ENCODE assay signal across 8 cellular contexts in the genomic region with DNA sequence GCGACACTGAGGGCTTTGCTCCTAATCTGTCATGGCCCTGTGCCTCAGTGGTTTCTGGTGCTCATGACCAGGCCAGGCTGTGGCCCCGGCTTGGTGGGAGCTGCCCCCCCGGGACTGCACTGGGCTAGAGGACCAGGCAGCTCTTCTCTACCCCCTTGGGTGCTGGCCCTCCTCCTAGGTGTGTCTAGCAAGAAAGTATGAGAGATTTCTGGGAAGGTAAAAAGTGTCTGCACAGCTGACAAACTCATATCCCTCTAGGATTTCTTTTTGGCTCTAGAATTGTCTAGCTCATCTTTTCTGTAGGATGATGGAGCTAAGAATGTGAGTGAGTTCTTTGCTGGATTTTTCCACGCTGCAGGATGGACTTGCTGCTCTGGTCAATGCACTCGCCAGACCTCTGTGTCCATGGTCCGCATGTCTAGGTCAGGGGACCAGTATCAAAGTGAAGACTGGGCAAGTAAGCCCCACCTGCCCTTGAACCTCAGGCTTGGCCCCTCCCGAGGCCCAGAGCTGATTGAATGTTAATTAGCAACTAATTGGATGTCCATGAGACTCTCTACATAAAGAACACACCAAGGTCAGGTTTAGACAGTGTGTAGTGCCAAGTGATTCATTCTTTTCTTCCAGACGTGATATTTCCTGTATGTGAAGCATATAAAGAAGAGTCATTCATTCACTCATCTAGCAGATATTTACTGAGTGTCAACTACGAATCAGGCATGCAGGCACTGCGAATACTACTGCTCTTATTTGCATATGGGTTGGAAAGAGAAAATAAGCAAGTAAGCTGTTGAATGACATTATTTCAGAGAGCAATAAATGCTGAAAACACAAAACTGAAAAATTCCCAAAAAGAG. TPM values are rescaled to one million over a fixed set of nuclear protein-coding genes. Genes with fewer than 3 reads are reported as not detected.
DNase-seq lines count a peak whose midpoint lies in the region; ATAC-seq, FAIRE-seq and TF ChIP-seq lines count a peak whose summit lies in the region.

No MANE protein-coding gene starts in this region.

- DNase-seq in AG10803 (ENCODE audit: low read depth) (peak; percentile 32), astrocyte (ENCODE audit: low read depth) (peak; percentile 67), lung (ENCODE audit: low spot score) (peak; percentile 22), anterior cingulate cortex (lab: John Stamatoyannopoulos, UW) (no peak), SJCRH30 (no peak), GM19240 (ENCODE audit: insufficient read length, low spot score) (no peak)

- peak overlapping the region; percentile 92 for H2AFZ ChIP-seq in astrocyte (ENCODE audit: low read depth, low read length)

- peaks cover 20% of the 10 kb centered on the region for H3K4me1 ChIP-seq in astrocyte (ENCODE audit: insufficient read depth, low read length)
- peaks cover 0 to 4% of the 10 kb centered on the region in 2 donors for H3K4me1 ChIP-seq in lung (ENCODE audit: control insufficient read depth in 2 of 2, insufficient read depth in 2 of 2, low read length in 2 of 2)
- no peaks in the 10 kb centered on the region for H3K4me1 ChIP-seq in SJCRH30

- TF ChIP-seq CTCF in AG10803 (conservative IDR thresholded peaks at IDR 0.05; ENCODE audit: low read length) = no peak
- no peak for TF ChIP-seq CTCF in astrocyte (IDR thresholded peaks at IDR 0.05; ENCODE audit: insufficient read depth, low read depth, low read length)
- TF ChIP-seq CTCF in lung (IDR thresholded peaks at IDR 0.05; ENCODE audit: control extremely low read depth, extremely low read depth) = no peak

- H3K9ac ChIP-seq in astrocyte (ENCODE audit: low read length) = peak overlapping the region; percentile 82

- H3K4me1 Mint-ChIP-seq in astrocyte (ENCODE audit: low read depth, unreplicated experiment) = peaks cover 8% of the 10 kb centered on the region

- H3K4me2 ChIP-seq in astrocyte (ENCODE audit: low read length) = peak overlapping the region; percentile 87

- no peaks in the 10 kb centered on the region for H3K27me3 ChIP-seq in astrocyte (ENCODE audit: insufficient read depth, low read length)
- H3K27me3 ChIP-seq in lung (ENCODE audit: control insufficient read depth, insufficient read depth) = no peaks in the 10 kb centered on the region
- H3K27me3 ChIP-seq in SJCRH30 = no peaks in the 10 kb centered on the region

- ATAC-seq in HG02884 (IDR thresholded peaks at IDR 0.05; ENCODE audit: unreplicated experiment) (peak; percentile 11), lung (ENCODE audit: insufficient read depth, low FRiP score) (no peak), GM19324 (IDR thresholded peaks at IDR 0.05; ENCODE audit: low FRiP score, unreplicated experiment) (no peak)

- H3K27me3 Mint-ChIP-seq in astrocyte (ENCODE audit: low read depth, unreplicated experiment) = peaks cover 14% of the 10 kb centered on the region

- H3K9me3 Mint-ChIP-seq in astrocyte (ENCODE audit: unreplicated experiment) = no peaks in the 10 kb centered on the region

- no peaks in the 10 kb centered on the region for H3K36me3 Mint-ChIP-seq in astrocyte (ENCODE audit: low read depth, unreplicated experiment)

- peak; percentile 64 for FAIRE-seq in astrocyte (lab: Jason Lieb, UNC)

- 52 to 62% methylated on average over 10 of the region's 10 CpGs for WGBS in lung, 2 donors

- H3K4me3 ChIP-seq in AG10803 (ENCODE audit: low read length) (peak overlapping the region; percentile 61), astrocyte (ENCODE audit: insufficient read depth, low read depth, low read length) (peak overlapping the region; percentile 69), lung (peak overlapping the region; percentile 56), SJCRH30 (no peak overlapping the region)

- no peaks in the 10 kb centered on the region for H3K36me3 ChIP-seq in astrocyte (ENCODE audit: insufficient read depth, low read length)
- H3K36me3 ChIP-seq in lung (ENCODE audit: control insufficient read depth in 2 of 2, insufficient read depth in 2 of 2, low read length in 2 of 2) = no peaks in the 10 kb centered on the region
- H3K36me3 ChIP-seq in SJCRH30 = no peaks in the 10 kb centered on the region

- no peaks in the 10 kb centered on the region for H3K9me3 ChIP-seq in astrocyte (ENCODE audit: insufficient read depth, low read depth, low read length)
- no peaks in the 10 kb centered on the region for H3K9me3 ChIP-seq in lung (ENCODE audit: control insufficient read depth in 2 of 2, insufficient read depth in 1 of 2, low read length in 1 of 2)
- H3K9me3 ChIP-seq in SJCRH30 (replicated peaks) = no peaks in the 10 kb centered on the region

- peak overlapping the region; percentile 88 for H3K4me3 Mint-ChIP-seq in astrocyte (ENCODE audit: unreplicated experiment)

- H4K20me1 ChIP-seq in astrocyte (ENCODE audit: insufficient read depth, low read length) = no peaks in the 10 kb centered on the region

- peak overlapping the region; percentile 75 for H3K27ac Mint-ChIP-seq in astrocyte (ENCODE audit: unreplicated experiment)

- no peaks in the 10 kb centered on the region for H3K79me2 ChIP-seq in astrocyte (ENCODE audit: insufficient read depth, low read length)

- H3K27ac ChIP-seq in astrocyte (ENCODE audit: low read depth, low read length) (peak overlapping the region; percentile 58), lung (ENCODE audit: low read depth in 1 of 2, low read length in 1 of 2) (peak overlapping the region in 1 of 2 donors; percentile 91), SJCRH30 (no peak overlapping the region)

RNA-seq across cellular contexts. Expression of a gene that starts 15.6 kb away (rescaled TPM):
- 2.6 and 4.0 TPM in 2 replicates for total RNA-seq in astrocyte
- 10 to 100 TPM; 29.6 to 48.1 TPM for total RNA-seq in lung
- polyA plus RNA-seq in lung = 10 to 100 TPM; 20.9 to 28.5 TPM
- total RNA-seq in SJCRH30 (2014; rRNA removed; shearing (Covaris generic)) = 1.5 and 2.1 TPM in 2 replicates

RNA-seq across cellular contexts. Expression of a gene that starts 30.7 kb away (rescaled TPM):
- total RNA-seq in astrocyte (not detected in 2 replicates), lung (10 to 100 TPM; 15.2 to 18.2 TPM)
- 100 to 1,000 TPM in 1 of 2 donors, 1 to 10 TPM in 1; 9.6 to 850 TPM for polyA plus RNA-seq in lung
- not detected in 2 replicates for total RNA-seq in SJCRH30 (2014; rRNA removed; shearing (Covaris generic))

Comparison
In these comparisons a context has a peak if more than half of its experiments do, and no peak if none do; other contexts are left out.
1. DNase-seq: peak in AG10803 (single experiment), astrocyte (single experiment) and lung (single experiment); none in anterior cingulate cortex (0 of 58), SJCRH30 (0 of 2) and GM19240 (single experiment).
2. RNA of a gene that starts 30.7 kb away (total RNA-seq): 15.2 to 18.2 TPM in lung; not detected in astrocyte and not detected in SJCRH30; every median in the first group is over 10 times any median in the second.